1 cellular context compared by ENCODE assay signal in the genomic region with DNA sequence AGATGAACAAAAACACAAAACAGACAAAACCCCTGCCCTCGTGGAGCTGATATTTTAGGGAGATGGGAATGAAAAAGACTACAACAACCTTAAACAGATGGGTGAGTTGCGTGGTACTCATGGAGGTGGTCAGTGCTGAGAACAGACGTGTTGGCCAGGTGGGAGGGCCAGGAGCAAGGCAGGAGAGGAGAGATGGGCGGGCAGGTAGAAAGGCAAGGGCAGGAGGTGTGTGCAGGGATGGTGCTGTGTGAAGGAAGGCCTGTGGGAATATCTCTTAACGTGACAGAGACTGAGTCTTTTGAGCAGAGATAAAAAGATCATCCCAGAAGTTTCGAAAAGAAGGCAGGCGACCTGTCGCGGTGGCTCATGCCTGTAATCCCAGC.
TF ChIP-seq lines count a peak whose summit lies in the region.

No MANE protein-coding gene starts in this region.

TF ChIP-seq in WTC11, 78 proteins besides CTCF, POLR2A, EP300 and RAD21 (continued from another document):
- TF ChIP-seq ETV6 (CRISPR knock-in tag; IDR thresholded peaks at IDR 0.05) (no peak), GABPB1 (CRISPR knock-in tag; IDR thresholded peaks at IDR 0.05) (no peak), NFE2L1 (CRISPR knock-in tag; IDR thresholded peaks at IDR 0.05) (no peak)
